ENCODE assay signal across 20 cellular contexts in the genomic region with DNA sequence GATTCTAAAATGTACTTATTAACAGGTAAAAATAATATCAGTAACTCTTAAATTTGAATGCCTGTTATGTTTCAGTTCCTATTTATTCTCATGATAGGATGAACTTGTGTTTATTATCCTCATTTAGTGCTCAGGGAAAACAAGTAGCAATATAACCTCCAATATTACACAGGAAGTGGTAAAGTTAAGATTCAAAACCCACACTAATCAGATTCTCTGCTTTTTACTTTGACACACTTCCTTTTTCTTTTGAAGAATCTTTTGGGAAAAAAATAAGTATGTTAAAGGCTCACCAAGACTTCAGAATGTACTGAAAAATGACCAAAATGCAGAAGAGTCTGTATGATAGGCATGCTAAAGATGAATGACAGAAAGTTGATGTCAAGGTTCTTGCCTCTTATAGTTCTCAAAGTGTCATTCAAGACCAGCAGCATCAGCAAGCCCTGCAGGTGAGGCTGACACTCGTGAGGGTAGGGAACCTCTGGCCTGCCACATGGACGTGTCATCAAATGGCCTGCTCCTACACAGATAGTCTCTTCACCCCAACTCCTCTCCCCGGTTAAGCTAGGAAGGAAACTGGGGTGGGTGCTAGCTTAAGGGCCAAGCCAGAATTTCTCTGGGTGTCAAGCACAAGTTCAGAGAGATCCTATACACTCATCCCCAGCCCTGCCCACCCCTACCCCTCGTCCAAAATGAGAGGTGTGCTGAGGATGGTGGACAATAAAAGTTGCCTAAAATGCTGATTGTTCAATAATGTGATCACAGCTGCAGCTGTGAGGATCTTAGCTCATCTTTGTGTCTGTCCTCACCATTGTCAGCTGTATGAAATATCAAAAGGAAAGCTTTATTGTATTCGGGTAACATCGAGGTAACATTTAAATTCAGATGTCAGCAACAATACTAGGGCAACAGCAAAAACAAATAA. TPM values are rescaled to one million over a fixed set of nuclear protein-coding genes. Genes with fewer than 3 reads are reported as not detected.
DNase-seq lines count a peak whose midpoint lies in the region; ATAC-seq, FAIRE-seq and TF ChIP-seq lines count a peak whose summit lies in the region.
"Had no signal": no experiment of that assay in that cellular context is flagged by ENCODE, and none has a peak within 500 bp of the region (broad histone marks: within the 10 kb centered on the region; RNA-seq: fewer than 3 reads in every experiment).

No MANE protein-coding gene starts in this region.

- peaks cover 47% of the 10 kb centered on the region for H3K4me1 Mint-ChIP-seq in CD4-positive, alpha-beta T cell (ENCODE audit: low read depth)
- peaks cover 21% of the 10 kb centered on the region for H3K4me1 Mint-ChIP-seq in activated CD8-positive, alpha-beta T cell treated with anti-CD3 and anti-CD28 coated beads, Interleukin-2, amount 10 ng/mL, durations not matched to agents 7 days and 5 days (ENCODE audit: low read depth)
- peaks cover 14 to 15% of the 10 kb centered on the region in 2 donors for H3K4me1 Mint-ChIP-seq in immature natural killer cell

- peak overlapping the region; percentile 78 for H3K27ac Mint-ChIP-seq in CD4-positive, alpha-beta T cell
- H3K27ac Mint-ChIP-seq in activated CD8-positive, alpha-beta T cell treated with anti-CD3 and anti-CD28 coated beads, Interleukin-2, amount 10 ng/mL, durations not matched to agents 7 days and 5 days, result peak overlapping the region; percentile 52
- H3K27ac Mint-ChIP-seq in immature natural killer cell, result peak overlapping the region in 2 of 6 donors; percentile 43 to 71
- H3K27ac Mint-ChIP-seq: H9 had no signal

- intact Hi-C loops in CD4-positive, alpha-beta T cell (cut with DNase I, micrococcal nuclease), result loop anchor here (5.0 to 10.0 kb wide), 3 partner anchors 82 to 1141 kb away; partner anchors contain the start of genes FBXO34 (in 1 of the 2) and TMEM260 (in 1 of the 2)
- intact Hi-C loops in dorsolateral prefrontal cortex (cut with DNase I), result no loop called here

- POLR2A ChIA-PET in CD4-positive, alpha-beta T cell (lab: Charles Lee), result interaction anchor here (1.0 to 1.4 kb wide), 2 partner anchors 7 to 23 kb away, joined by 4 to 6 read pairs; partner anchors contain the start of gene ATG14
- POLR2A ChIA-PET in activated CD8-positive, alpha-beta T cell treated with anti-CD3 and anti-CD28 coated beads, Interleukin-2, amount 10 ng/mL, durations not matched to agents 7 days and 5 days (lab: Charles Lee), result no interaction called here

- no peaks in the 10 kb centered on the region for H3K4me1 ChIP-seq in right atrium auricular region
- H3K4me1 ChIP-seq: left lung, vagina had no signal

- ATAC-seq in CD4-positive, alpha-beta T cell (ENCODE audit: poor library complexity), result peak; percentile 18
- peak; percentile 47 for ATAC-seq in activated CD8-positive, alpha-beta T cell treated with anti-CD3 and anti-CD28 coated beads, Interleukin-2, amount 10 ng/mL, durations not matched to agents 7 days and 5 days
- ATAC-seq: left lung had no signal

- H3K27me3 ChIP-seq in CD4-positive, alpha-beta T cell (ENCODE audit: control insufficient read depth, insufficient read depth, low read length), result no peaks in the 10 kb centered on the region
- H3K27me3 ChIP-seq in dorsolateral prefrontal cortex (peaks cover 0 to 8% (median 0%) of the 10 kb centered on the region in 45 donors), right atrium auricular region (peaks cover 0 to 4% of the 10 kb centered on the region in 2 donors)
- H3K27me3 ChIP-seq: ovary, vagina had no signal

- no peaks in the 10 kb centered on the region for H3K27me3 Mint-ChIP-seq in CD4-positive, alpha-beta T cell
- H3K27me3 Mint-ChIP-seq in activated CD8-positive, alpha-beta T cell treated with anti-CD3 and anti-CD28 coated beads, Interleukin-2, amount 10 ng/mL, durations not matched to agents 7 days and 5 days (ENCODE audit: low read depth), result peaks cover 8% of the 10 kb centered on the region
- H3K27me3 Mint-ChIP-seq in immature natural killer cell (ENCODE audit: low read depth in 3 of 3), result peaks cover 0 to 9% (median 4%) of the 10 kb centered on the region in 3 donors

- CTCF ChIA-PET in CD4-positive, alpha-beta T cell (lab: Charles Lee), result interaction anchor here (2.3 kb wide), 1 partner anchor 12 kb away, joined by 7 read pairs; no protein-coding TSS in a partner anchor
- CTCF ChIA-PET in activated CD8-positive, alpha-beta T cell treated with anti-CD3 and anti-CD28 coated beads, Interleukin-2, amount 10 ng/mL, durations not matched to agents 7 days and 5 days (lab: Charles Lee), result interaction anchor here (1.0 to 8.5 kb wide), 8 partner anchors 10 to 906 kb away, joined by 3 to 58 read pairs (median 5); no protein-coding TSS in a partner anchor

- H3K36me3 ChIP-seq in right atrium auricular region, result no peaks in the 10 kb centered on the region
- H3K36me3 ChIP-seq: left lung, ovary, vagina had no signal

- no peaks in the 10 kb centered on the region for H3K9me3 Mint-ChIP-seq in CD4-positive, alpha-beta T cell
- no peaks in the 10 kb centered on the region for H3K9me3 Mint-ChIP-seq in activated CD8-positive, alpha-beta T cell treated with anti-CD3 and anti-CD28 coated beads, Interleukin-2, amount 10 ng/mL, durations not matched to agents 7 days and 5 days (ENCODE audit: insufficient read depth)
- H3K9me3 Mint-ChIP-seq in immature natural killer cell, result no peaks in the 10 kb centered on the region
- H3K9me3 Mint-ChIP-seq: H9 had no signal

- H3K4me3 ChIP-seq in dorsolateral prefrontal cortex (no peak overlapping the region), right atrium auricular region (no peak overlapping the region)
- H3K4me3 ChIP-seq: left lung, ovary, skin epidermis, vagina had no signal

- no peak for DNase-seq in CD4-positive, alpha-beta T cell
- no peak for DNase-seq in GM18507 (ENCODE audit: extremely low spot score, insufficient read length, low read depth)
- no peak for DNase-seq in activated CD8-positive, alpha-beta T cell treated with anti-CD3 and anti-CD28 coated beads, Interleukin-2, amount 10 ng/mL, durations not matched to agents 7 days and 5 days
- no peak for DNase-seq in immature natural killer cell
- no peak for DNase-seq in dorsolateral prefrontal cortex
- no peak for DNase-seq in NCI-H1092 (lab: John Stamatoyannopoulos, UW)
- no peak for DNase-seq in right atrium auricular region (ENCODE audit: low spot score)
- DNase-seq: effector CD4-positive, alpha-beta T cell; H9; left lung; NCI-H1417 treated with DMSO at 0.1 percent for 48 hours; NCI-H510A; OCI-M1; ovary; SK-N-SH; stimulated activated naive CD4-positive, alpha-beta T cell treated with Interleukin-2 at 50 U/mL for 16 hours had no signal

- TF ChIP-seq CTCF in CD4-positive, alpha-beta T cell (IDR thresholded peaks at IDR 0.05), result no peak
- no peak for TF ChIP-seq CTCF in dorsolateral prefrontal cortex (IDR thresholded peaks at IDR 0.05 in 54 of 56, conservative IDR thresholded peaks at IDR 0.05 in 2 of 56; ENCODE audit: low read depth in 1 of 56, partially characterized antibody in 56 of 56)
- TF ChIP-seq CTCF in right atrium auricular region (IDR thresholded peaks at IDR 0.05), result no peak

- no peaks in the 10 kb centered on the region for H3K9me3 ChIP-seq in CD4-positive, alpha-beta T cell (ENCODE audit: control insufficient read depth, low read length)
- H3K9me3 ChIP-seq in right atrium auricular region, result no peaks in the 10 kb centered on the region
- H3K9me3 ChIP-seq: left lung, ovary, SK-N-SH, vagina had no signal

- H3K27ac ChIP-seq in CD4-positive, alpha-beta T cell (ENCODE audit: low read depth, low read length), result no peak overlapping the region
- H3K27ac ChIP-seq in dorsolateral prefrontal cortex, result no peak overlapping the region
- H3K27ac ChIP-seq in right atrium auricular region, result no peak overlapping the region
- H3K27ac ChIP-seq: C4-2B, left lung, ovary, skin epidermis, vagina had no signal

- H3K4me3 Mint-ChIP-seq in CD4-positive, alpha-beta T cell, result peak overlapping the region; percentile 52
- no peak overlapping the region for H3K4me3 Mint-ChIP-seq in activated CD8-positive, alpha-beta T cell treated with anti-CD3 and anti-CD28 coated beads, Interleukin-2, amount 10 ng/mL, durations not matched to agents 7 days and 5 days
- H3K4me3 Mint-ChIP-seq in immature natural killer cell, result peak overlapping the region in 3 of 5 donors; percentile 27 to 50 (median 29)
- H3K4me3 Mint-ChIP-seq: H9 had no signal

- no peaks in the 10 kb centered on the region for H3K36me3 Mint-ChIP-seq in CD4-positive, alpha-beta T cell (ENCODE audit: low read depth)
- H3K36me3 Mint-ChIP-seq in activated CD8-positive, alpha-beta T cell treated with anti-CD3 and anti-CD28 coated beads, Interleukin-2, amount 10 ng/mL, durations not matched to agents 7 days and 5 days (ENCODE audit: low read depth), result no peaks in the 10 kb centered on the region
- H3K36me3 Mint-ChIP-seq in immature natural killer cell, result no peaks in the 10 kb centered on the region

- peak; percentile 64 for FAIRE-seq in GM18507 (lab: Jason Lieb, UNC)

RNA-seq across cellular contexts. Expression of gene TBPL2, which starts 6.3 kb away (rescaled TPM):
- total RNA-seq in CD4-positive, alpha-beta T cell, result not detected
- total RNA-seq in activated CD8-positive, alpha-beta T cell treated with anti-CD3 and anti-CD28 coated beads, Interleukin-2, amount 10 ng/mL, durations not matched to agents 7 days and 5 days, result not detected
- not detected for polyA plus RNA-seq in immature natural killer cell
- 1 to 10 TPM in 4 of 120 experiments, under 1 TPM in 1, not detected in 115; 0.77 to 1.3 (median 1.0) TPM for total RNA-seq in dorsolateral prefrontal cortex
- not detected for total RNA-seq in right atrium auricular region
- total RNA-seq: Daoy, H9, left lung, ovary, vagina had no signal
- polyA plus RNA-seq: SK-N-SH had no signal

RNA-seq across cellular contexts. Expression of gene ATG14, which starts 22.5 kb away (rescaled TPM):
- 10 to 100 TPM; 19.9 to 20.5 TPM for total RNA-seq in CD4-positive, alpha-beta T cell
- 1 to 10 TPM; 4.4 to 4.6 TPM for total RNA-seq in activated CD8-positive, alpha-beta T cell treated with anti-CD3 and anti-CD28 coated beads, Interleukin-2, amount 10 ng/mL, durations not matched to agents 7 days and 5 days
- 1 to 10 TPM; 3.2 to 6.1 (median 3.2) TPM for polyA plus RNA-seq in immature natural killer cell
- total RNA-seq in dorsolateral prefrontal cortex (10 to 100 TPM in 115 of 120 experiments, 1 to 10 TPM in 5; 8.6 to 22.0 (median 14.1) TPM), right atrium auricular region (10 to 100 TPM in 1 of 2 donors, 1 to 10 TPM in 1; 6.7 to 11.1 TPM)

Comparison
In these comparisons a context has a peak if more than half of its experiments do, and no peak if none do; other contexts are left out.
1. intact Hi-C loops: an anchor here in CD4-positive, alpha-beta T cell (5.0 to 10.0 kb wide); none called in dorsolateral prefrontal cortex.